Comparison of ENCODE assay signal across 21 cellular contexts in genomic region chr4:119501740-119502139, GRCh38.
DNase-seq lines count a peak whose midpoint lies in the region; ATAC-seq and TF ChIP-seq lines count a peak whose summit lies in the region.
"Had no signal": no experiment of that assay in that cellular context is flagged by ENCODE, and none has a peak within 500 bp of the region (broad histone marks: within the 10 kb centered on the region; RNA-seq: fewer than 3 reads in every experiment).

No MANE protein-coding gene starts in this region.

- H2BK12ac ChIP-seq in H9 (ENCODE audit: insufficient read length, low read depth, low read length), result no peak overlapping the region

- BruUV-seq in IMR-90 (replicated peaks; lab: Mats Ljungman, UMichigan), result no TSS peak

- ATAC-seq in IMR-90 (ENCODE audit: low read depth) (no peak), HG02588 (IDR thresholded peaks at IDR 0.05; ENCODE audit: unreplicated experiment) (no peak)
- ATAC-seq: A549, GM23338 had no signal

- no peaks in the 10 kb centered on the region for H3K23me2 ChIP-seq in H9 (ENCODE audit: insufficient read length, low read depth, low read length, poor library complexity, severe bottlenecking)

- WGBS in H9 (ENCODE audit: extremely low coverage, insufficient read length, low lambda C conversion rate), result no CpG with 5 or more reads among the region's 2 CpGs
- WGBS in IMR-90 (ENCODE audit: extremely low coverage in 2 of 2, insufficient read length in 1 of 2), 2 experiments, result no CpG with 5 or more reads among the region's 2 CpGs

- CTCF ChIA-PET in IMR-90 (lab: Yijun Ruan, JAX), result no interaction called here

- intact Hi-C loops in IMR-90 (cut with micrococcal nuclease), result no loop called here

- H4K8ac ChIP-seq in H9 (replicated peaks; ENCODE audit: insufficient read length, low read depth, low read length) (no peak overlapping the region), IMR-90 (ENCODE audit: low read depth in 2 of 2, low read length in 2 of 2) (no peak overlapping the region)

- H3K4ac ChIP-seq in H9 (ENCODE audit: low read depth, low read length) (no peak overlapping the region), IMR-90 (ENCODE audit: low read depth, low read length) (no peak overlapping the region)

- H3K4me2 ChIP-seq in H9 (ENCODE audit: insufficient read depth, insufficient read length, low read length) (no peak overlapping the region), IMR-90 (ENCODE audit: low read depth, low read length) (no peak overlapping the region)
- H3K4me2 ChIP-seq: A549; BLaER1 treated with 17β-estradiol and CSF1 and Interleukin-3, amounts not matched to agents 10 nM and 100 nM; GM23338 had no signal

- no peak overlapping the region for H3T11ph ChIP-seq in H9 (ENCODE audit: low read length)

- H3K9me1 ChIP-seq in IMR-90 (ENCODE audit: insufficient read depth, low read length), result no peaks in the 10 kb centered on the region; the same call in 1 of the 2 replicates

- H2AFZ ChIP-seq in H9 (ENCODE audit: low read length) (no peak overlapping the region), IMR-90 (replicated peaks; ENCODE audit: low read length, poor library complexity) (no peak overlapping the region)
- H2AFZ ChIP-seq: GM23338 had no signal

- no peaks in the 10 kb centered on the region for H3K27me3 Mint-ChIP-seq in H9 (ENCODE audit: low read depth)
- no peaks in the 10 kb centered on the region for H3K27me3 Mint-ChIP-seq in mesothelial cell of epicardium (ENCODE audit: low read depth)
- H3K27me3 Mint-ChIP-seq in neural crest cell (ENCODE audit: low read depth), result no peaks in the 10 kb centered on the region
- H3K27me3 Mint-ChIP-seq: CD4-positive, alpha-beta T cell; CD8-positive, alpha-beta memory T cell had no signal

- no peak overlapping the region for H2BK20ac ChIP-seq in H9 (ENCODE audit: low read depth, low read length, poor library complexity, severe bottlenecking)
- H2BK20ac ChIP-seq in IMR-90 (ENCODE audit: low read depth, low read length), result no peak overlapping the region

- H3K36me3 ChIP-seq in IMR-90 (ENCODE audit: control insufficient read depth, insufficient read depth, low read length), result peaks cover 72% of the 10 kb centered on the region
- peaks cover 2% of the 10 kb centered on the region for H3K36me3 ChIP-seq in H7 (replicated peaks; ENCODE audit: control insufficient read depth, insufficient read depth, low read length)

- no peaks in the 10 kb centered on the region for H3K4me1 Mint-ChIP-seq in H9
- H3K4me1 Mint-ChIP-seq in mesothelial cell of epicardium, result no peaks in the 10 kb centered on the region
- peaks cover 10% of the 10 kb centered on the region for H3K4me1 Mint-ChIP-seq in neural crest cell
- H3K4me1 Mint-ChIP-seq: CD14-positive monocyte; CD8-positive, alpha-beta memory T cell; GM23338 had no signal

- H3K36me3 Mint-ChIP-seq in H9 (ENCODE audit: insufficient read depth in 1 of 3, low read depth in 3 of 3) (peaks cover 9 to 59% (median 42%) of the 10 kb centered on the region in 3 experiments; a peak in 6 of 7 replicates), mesothelial cell of epicardium (peaks cover 17% of the 10 kb centered on the region), neural crest cell (ENCODE audit: low read depth) (peaks cover 10% of the 10 kb centered on the region)

- no peak overlapping the region for H4K91ac ChIP-seq in H9 (ENCODE audit: insufficient read length, low read depth, low read length)
- no peak overlapping the region for H4K91ac ChIP-seq in IMR-90 (ENCODE audit: insufficient read depth, low read depth, low read length)

- H3K4me1 ChIP-seq in H9 (ENCODE audit: insufficient read depth, low read length) (no peaks in the 10 kb centered on the region), IMR-90 (ENCODE audit: control insufficient read depth, insufficient read depth, low read length) (peaks cover 6% of the 10 kb centered on the region)
- H3K4me1 ChIP-seq: A549; BE2C; BLaER1 treated with 17β-estradiol and CSF1 and Interleukin-3, amounts not matched to agents 10 nM and 100 nM had no signal

- H3K23ac ChIP-seq in H9 (ENCODE audit: insufficient read length, low read depth, low read length), result no peak overlapping the region
- H3K23ac ChIP-seq in IMR-90 (ENCODE audit: low read depth, low read length), result no peak overlapping the region

- H3K27me3 ChIP-seq in H9 (ENCODE audit: insufficient read depth, low read length), result no peaks in the 10 kb centered on the region
- H3K27me3 ChIP-seq in IMR-90 (ENCODE audit: control insufficient read depth, insufficient read depth, low read length), result no peaks in the 10 kb centered on the region
- H3K27me3 ChIP-seq in H7 (ENCODE audit: control insufficient read depth, insufficient read depth, low read length), result no peaks in the 10 kb centered on the region
- H3K27me3 ChIP-seq: BE2C; BLaER1 treated with 17β-estradiol and CSF1 and Interleukin-3, amounts not matched to agents 10 nM and 100 nM had no signal

- H4K5ac ChIP-seq in H9 (ENCODE audit: insufficient read length, low read depth, low read length) (no peak overlapping the region), IMR-90 (ENCODE audit: low read depth, low read length) (no peak overlapping the region; the same call in 1 of the 2 replicates)

- H3K56ac ChIP-seq in H9 (ENCODE audit: insufficient read length, low read depth, low read length) (no peak overlapping the region), IMR-90 (ENCODE audit: extremely low read depth, insufficient read depth, low read length) (no peak overlapping the region)

- H3K9me3 ChIP-seq in H9 (ENCODE audit: control insufficient read depth, low read depth, low read length) (no peaks in the 10 kb centered on the region), IMR-90 (ENCODE audit: control insufficient read depth, insufficient read depth, low read length) (no peaks in the 10 kb centered on the region)
- H3K9me3 ChIP-seq: A549; BE2C; BLaER1 treated with 17β-estradiol and CSF1 and Interleukin-3, amounts not matched to agents 10 nM and 100 nM had no signal

- H3K18ac ChIP-seq in H9 (ENCODE audit: insufficient read length, low read depth, low read length) (no peak overlapping the region), IMR-90 (ENCODE audit: low read depth, low read length) (no peak overlapping the region)

- H3K79me1 ChIP-seq in H9 (ENCODE audit: insufficient read depth, low read depth, low read length, poor library complexity, severe bottlenecking) (no peaks in the 10 kb centered on the region), IMR-90 (ENCODE audit: low read depth in 1 of 2, low read length in 2 of 2) (peaks cover 11 to 21% of the 10 kb centered on the region in 2 experiments; a peak in 2 of 4 replicates)

- in situ Hi-C loops in IMR-90 (cut with MboI; ENCODE audit: low sequenced_read_pairs), result no loop called here

- H2BK120ac ChIP-seq in H9 (ENCODE audit: low read depth, low read length, poor library complexity, severe bottlenecking) (no peak overlapping the region), IMR-90 (ENCODE audit: low read depth, low read length) (no peak overlapping the region)

- no peak for TF ChIP-seq POLR2A in IMR-90 (IDR thresholded peaks at IDR 0.05; ENCODE audit: low read depth, low read length)

- no peak overlapping the region for H3K9ac ChIP-seq in H9 (ENCODE audit: extremely low read depth, insufficient read length, low read length)
- no peak overlapping the region for H3K9ac ChIP-seq in IMR-90 (ENCODE audit: low read depth, low read length)
- H3K9ac ChIP-seq: BLaER1 treated with 17β-estradiol and CSF1 and Interleukin-3, amounts not matched to agents 10 nM and 100 nM had no signal

- POLR2A ChIA-PET in IMR-90 (lab: Charles Lee; ENCODE audit: unreplicated experiment), result no interaction called here

- no peak overlapping the region for H2AK5ac ChIP-seq in H9 (ENCODE audit: insufficient read length, low read length)
- H2AK5ac ChIP-seq in IMR-90 (ENCODE audit: low read depth, low read length), result no peak overlapping the region

- H2BK15ac ChIP-seq in H9 (ENCODE audit: low read depth, low read length) (no peak overlapping the region), IMR-90 (ENCODE audit: low read depth, low read length) (no peak overlapping the region)

- H3K27ac Mint-ChIP-seq in H9, result peak overlapping the region in 2 of 3 experiments; percentile 5 to 19; a peak in 2 of 7 replicates
- peak overlapping the region; percentile 61 for H3K27ac Mint-ChIP-seq in mesothelial cell of epicardium
- H3K27ac Mint-ChIP-seq in neural crest cell (ENCODE audit: unreplicated experiment), result peak overlapping the region; percentile 66
- H3K27ac Mint-ChIP-seq: CD4-positive, alpha-beta T cell; GM23338 had no signal

- no peaks in the 10 kb centered on the region for H3K79me2 ChIP-seq in H9 (ENCODE audit: insufficient read depth, low read length)

- no peaks in the 10 kb centered on the region for H4K20me1 ChIP-seq in H9 (ENCODE audit: control insufficient read depth, insufficient read depth, insufficient read length)
- H4K20me1 ChIP-seq in IMR-90 (ENCODE audit: insufficient read depth, low read length), result peaks cover 8% of the 10 kb centered on the region; the same call in 1 of the 2 replicates
- H4K20me1 ChIP-seq: BLaER1 treated with 17β-estradiol and CSF1 and Interleukin-3, amounts not matched to agents 10 nM and 100 nM had no signal

- TF ChIP-seq RAD21 in IMR-90 (IDR thresholded peaks at IDR 0.05; ENCODE audit: low read length), result no peak

- H3K9me3 Mint-ChIP-seq in H9, result no peaks in the 10 kb centered on the region
- no peaks in the 10 kb centered on the region for H3K9me3 Mint-ChIP-seq in mesothelial cell of epicardium
- no peaks in the 10 kb centered on the region for H3K9me3 Mint-ChIP-seq in neural crest cell
- H3K9me3 Mint-ChIP-seq: CD14-positive monocyte; CD4-positive, alpha-beta T cell; CD8-positive, alpha-beta memory T cell; GM23338 had no signal

- dilution Hi-C loops in IMR-90 (cut with HindIII; ENCODE audit: low sequenced_read_pairs, unreplicated experiment), result no loop called here

- H3K4me3 ChIP-seq in IMR-90 (ENCODE audit: insufficient read depth, low read depth, low read length), result no peak overlapping the region
- H3K4me3 ChIP-seq in H7 (ENCODE audit: insufficient read depth, low read depth, low read length), result no peak overlapping the region
- H3K4me3 ChIP-seq: A549; BLaER1 treated with 17β-estradiol and CSF1 and Interleukin-3, amounts not matched to agents 10 nM and 100 nM; GM23338 had no signal

- H2AK9ac ChIP-seq in IMR-90 (replicated peaks; ENCODE audit: low read depth, low read length, poor library complexity), result no peak overlapping the region

- TF ChIP-seq CTCF in H9 (conservative IDR thresholded peaks at IDR 0.05) (no peak), IMR-90 (conservative IDR thresholded peaks at IDR 0.05; ENCODE audit: low read depth, low read length) (no peak), mesothelial cell of epicardium (IDR thresholded peaks at IDR 0.05; ENCODE audit: unreplicated experiment) (no peak), neural crest cell (conservative IDR thresholded peaks at IDR 0.05) (no peak)

- DNase-seq in H9, result no peak
- no peak for DNase-seq in IMR-90
- DNase-seq in mesothelial cell of epicardium (ENCODE audit: low spot score in 2 of 2, unreplicated experiment in 2 of 2), result no peak
- DNase-seq in neural crest cell (ENCODE audit: low read depth, low spot score), result no peak
- no peak for DNase-seq in effector CD8-positive, alpha-beta T cell (lab: John Stamatoyannopoulos, UW)
- no peak for DNase-seq in H7
- DNase-seq: 8988T; ACHN; AML-193; BE2C; CD4-positive, alpha-beta T cell; CD8-positive, alpha-beta memory T cell; DMS53; DMS79 treated with DMSO at 0.1 percent for 48 hours; GF-D8; HCEC 1CT had no signal

- no peak overlapping the region for H2BK5ac ChIP-seq in H9 (ENCODE audit: insufficient read length, low read length)
- H2BK5ac ChIP-seq in IMR-90 (ENCODE audit: low read depth, low read length, poor library complexity, severe bottlenecking), result peak overlapping the region; percentile 33

- H3K27ac ChIP-seq in H9 (ENCODE audit: insufficient read length, low read depth, low read length) (no peak overlapping the region), IMR-90 (ENCODE audit: insufficient read depth, low read length) (no peak overlapping the region)
- H3K27ac ChIP-seq: A549; BLaER1 treated with 17β-estradiol and CSF1 and Interleukin-3, amounts not matched to agents 10 nM and 100 nM had no signal

- H3K14ac ChIP-seq in H9 (ENCODE audit: insufficient read depth, low read length), result no peak overlapping the region
- no peak overlapping the region for H3K14ac ChIP-seq in IMR-90 (replicated peaks; ENCODE audit: low read depth, low read length)

- H3K4me3 Mint-ChIP-seq in H9, result no peak overlapping the region
- no peak overlapping the region for H3K4me3 Mint-ChIP-seq in mesothelial cell of epicardium
- H3K4me3 Mint-ChIP-seq in neural crest cell, result no peak overlapping the region
- H3K4me3 Mint-ChIP-seq: CD14-positive monocyte; CD4-positive, alpha-beta T cell; CD8-positive, alpha-beta memory T cell; GM23338 had no signal

Comparison
In these comparisons a context has a peak if more than half of its experiments do, and no peak if none do; other contexts are left out.
1. H3K27ac Mint-ChIP-seq: peak in every context shown above with its lines; median percentile 66 in neural crest cell; 61 in mesothelial cell of epicardium; 12 in H9.